8 cellular contexts compared by ENCODE assay signal in the genomic region with DNA sequence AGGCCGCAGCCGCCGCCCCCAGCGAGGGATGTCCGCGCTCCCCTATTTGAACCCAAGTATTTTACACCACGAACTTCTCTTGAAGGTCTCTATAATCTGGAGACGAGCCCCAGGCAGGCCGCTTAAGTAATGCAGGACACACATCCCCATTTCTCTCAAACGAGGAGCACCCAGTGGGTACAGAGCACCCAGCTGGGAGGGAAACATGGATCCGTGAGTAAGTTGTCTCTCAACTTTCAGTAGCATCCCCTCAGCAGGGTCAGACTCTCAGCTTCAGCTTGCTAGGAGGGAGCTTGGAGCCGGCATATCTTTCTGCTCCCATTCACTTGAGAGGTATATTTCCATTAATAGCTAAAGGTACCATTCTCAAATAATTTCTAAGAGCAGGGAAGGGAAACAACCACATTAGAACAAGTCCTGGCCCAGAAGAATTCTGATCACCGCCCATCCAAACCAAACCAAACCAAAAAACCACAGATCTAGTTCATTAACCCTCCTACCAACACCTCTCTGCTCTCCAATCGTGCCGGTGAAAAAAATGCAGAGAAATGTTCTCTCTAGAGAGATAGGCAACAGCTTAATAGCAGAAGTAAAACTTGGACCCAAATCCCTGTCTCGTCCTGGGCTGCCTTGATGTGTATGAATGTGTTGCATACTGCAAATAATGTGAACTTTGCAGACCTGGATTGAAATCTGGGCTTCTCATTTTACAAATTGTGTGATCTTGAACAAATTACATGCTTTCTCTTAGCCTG. TPM values are rescaled to one million over a fixed set of nuclear protein-coding genes. Genes with fewer than 3 reads are reported as not detected.
DNase-seq lines count a peak whose midpoint lies in the region; ATAC-seq and TF ChIP-seq lines count a peak whose summit lies in the region.

No MANE protein-coding gene starts in this region.

- ATAC-seq in GM19455 (IDR thresholded peaks at IDR 0.05; ENCODE audit: unreplicated experiment) (peak; percentile 17), HG03159 (IDR thresholded peaks at IDR 0.05; ENCODE audit: unreplicated experiment) (no peak)

- WGBS in adrenal gland, 4 donors = 9 to 11% (median 9%) methylated on average over 16 of the region's 16 CpGs
- WGBS in iPS DF 6.9 (ENCODE audit: insufficient coverage, insufficient read length) = no CpG with 5 or more reads among the region's 16 CpGs

- peaks cover 0 to 48% (median 8%) of the 10 kb centered on the region in 11 experiments; a peak in 10 of 22 replicates for H4K20me1 ChIP-seq in BLaER1 treated with 17β-estradiol and CSF1 and Interleukin-3, amounts not matched to agents 10 nM and 100 nM
- no peaks in the 10 kb centered on the region for H4K20me1 ChIP-seq in KMS-11 (ENCODE audit: insufficient read depth)

- H3K4me3 ChIP-seq in BLaER1 treated with 17β-estradiol and CSF1 and Interleukin-3, amounts not matched to agents 10 nM and 100 nM = peak overlapping the region; percentile 89 to 100 (median 95)
- H3K4me3 ChIP-seq in KMS-11 (IDR thresholded peaks at IDR 0.05; ENCODE audit: insufficient read depth, low read depth, low read length) = peak overlapping the region; percentile 34
- peak overlapping the region; percentile 0 to 99 (median 76) for H3K4me3 ChIP-seq in adrenal gland
- H3K4me3 ChIP-seq in iPS DF 6.9 (ENCODE audit: low read length) = peak overlapping the region; percentile 84; the same call in 1 of the 2 replicates
- peak overlapping the region; percentile 69 for H3K4me3 ChIP-seq in skeletal muscle cell (ENCODE audit: low read depth, low read length)

- intact Hi-C loops in adrenal gland (cut with DNase I) = loop anchor here in 1 of 2 donors (10.0 kb wide), 1 partner anchor 202 kb away; no protein-coding TSS in a partner anchor

- peak overlapping the region; percentile 82 to 98 (median 90) for H3K4me2 ChIP-seq in BLaER1 treated with 17β-estradiol and CSF1 and Interleukin-3, amounts not matched to agents 10 nM and 100 nM
- peak overlapping the region; percentile 95 for H3K4me2 ChIP-seq in KMS-11

- H3K4me1 ChIP-seq in BLaER1 treated with 17β-estradiol and CSF1 and Interleukin-3, amounts not matched to agents 10 nM and 100 nM = peaks cover 12 to 26% (median 17%) of the 10 kb centered on the region in 10 experiments
- H3K4me1 ChIP-seq in KMS-11 (ENCODE audit: low read depth, poor library complexity, severe bottlenecking) = peaks cover 16% of the 10 kb centered on the region
- peaks cover 0 to 16% of the 10 kb centered on the region in 2 donors for H3K4me1 ChIP-seq in adrenal gland (replicated peaks in 1 of 2)
- H3K4me1 ChIP-seq in iPS DF 6.9 (ENCODE audit: control insufficient read depth, insufficient read depth, low read length) = no peaks in the 10 kb centered on the region

- H3K79me2 ChIP-seq in KMS-11 (ENCODE audit: insufficient read depth, low read depth) = no peaks in the 10 kb centered on the region

- no peaks in the 10 kb centered on the region for H3K27me3 ChIP-seq in BLaER1 treated with 17β-estradiol and CSF1 and Interleukin-3, amounts not matched to agents 10 nM and 100 nM
- H3K27me3 ChIP-seq in KMS-11 (ENCODE audit: insufficient read depth, low read depth) = no peaks in the 10 kb centered on the region
- no peaks in the 10 kb centered on the region for H3K27me3 ChIP-seq in adrenal gland
- H3K27me3 ChIP-seq in iPS DF 6.9 (ENCODE audit: control insufficient read depth, insufficient read depth, low read length) = peaks cover 9% of the 10 kb centered on the region

- DNase-seq in adrenal gland (no peak), iPS DF 6.9 (ENCODE audit: low read depth, low spot score) (no peak), skeletal muscle cell (ENCODE audit: low read depth) (no peak), GM19240 (ENCODE audit: insufficient read length, low spot score) (no peak)

- H2AFZ ChIP-seq in KMS-11 (ENCODE audit: low read depth) = peak overlapping the region; percentile 65; the same call in 1 of the 2 replicates

- H3K9ac ChIP-seq in BLaER1 treated with 17β-estradiol and CSF1 and Interleukin-3, amounts not matched to agents 10 nM and 100 nM = peak overlapping the region; percentile 78 to 91 (median 85)
- peak overlapping the region; percentile 66 for H3K9ac ChIP-seq in KMS-11

- H3K9me3 ChIP-seq in BLaER1 treated with 17β-estradiol and CSF1 and Interleukin-3, amounts not matched to agents 10 nM and 100 nM (replicated peaks in 1 of 11) = peaks cover 0 to 11% (median 5%) of the 10 kb centered on the region in 11 experiments; a peak in 6 of 22 replicates
- H3K9me3 ChIP-seq in adrenal gland (replicated peaks in 1 of 3) = no peaks in the 10 kb centered on the region
- H3K9me3 ChIP-seq in iPS DF 6.9 (ENCODE audit: control insufficient read depth, insufficient read depth, low read length) = no peaks in the 10 kb centered on the region

- H3K27ac ChIP-seq in BLaER1 treated with 17β-estradiol and CSF1 and Interleukin-3, amounts not matched to agents 10 nM and 100 nM = peak overlapping the region; percentile 69 to 84 (median 77); a peak in 21 of 22 replicates
- H3K27ac ChIP-seq in KMS-11 (peak overlapping the region; percentile 20; the same call in 1 of the 2 replicates), adrenal gland (peak overlapping the region in 4 of 5 donors; percentile 44 to 94 (median 80)), iPS DF 6.9 (ENCODE audit: low read length) (no peak overlapping the region)

- TF ChIP-seq POLR2A in adrenal gland (IDR thresholded peaks at IDR 0.05) = no peak

- TF ChIP-seq CTCF in KMS-11 (conservative IDR thresholded peaks at IDR 0.05; ENCODE audit: low read depth, low read length) = no peak
- no peak for TF ChIP-seq CTCF in adrenal gland (IDR thresholded peaks at IDR 0.05)

- no peaks in the 10 kb centered on the region for H3K36me3 ChIP-seq in BLaER1 treated with 17β-estradiol and CSF1 and Interleukin-3, amounts not matched to agents 10 nM and 100 nM
- H3K36me3 ChIP-seq in KMS-11 (ENCODE audit: insufficient read depth) (no peaks in the 10 kb centered on the region), adrenal gland (replicated peaks in 1 of 2) (no peaks in the 10 kb centered on the region), iPS DF 6.9 (ENCODE audit: control insufficient read depth, insufficient read depth, low read length) (no peaks in the 10 kb centered on the region)

RNA-seq across cellular contexts. Expression of a gene that starts 0.9 kb away (rescaled TPM):
- 10 to 100 TPM in 3 of 8 donors, 1 to 10 TPM in 5; 8.4 to 11.6 (median 9.3) TPM for total RNA-seq in adrenal gland
- polyA plus RNA-seq in adrenal gland = 10 to 100 TPM in 1 of 3 donors, 1 to 10 TPM in 2; 5.2 to 13.3 (median 5.4) TPM

Comparison
In these comparisons a context has a peak if more than half of its experiments do, and no peak if none do; other contexts are left out.
1. H3K4me3 ChIP-seq: peak in every context shown above with its lines; median percentile 95 in BLaER1 treated with 17β-estradiol and CSF1 and Interleukin-3, amounts not matched to agents 10 nM and 100 nM; 84 in iPS DF 6.9; 76 in adrenal gland; 69 in skeletal muscle cell; 34 in KMS-11.